14 cellular contexts compared by ENCODE assay signal in the genomic region with DNA sequence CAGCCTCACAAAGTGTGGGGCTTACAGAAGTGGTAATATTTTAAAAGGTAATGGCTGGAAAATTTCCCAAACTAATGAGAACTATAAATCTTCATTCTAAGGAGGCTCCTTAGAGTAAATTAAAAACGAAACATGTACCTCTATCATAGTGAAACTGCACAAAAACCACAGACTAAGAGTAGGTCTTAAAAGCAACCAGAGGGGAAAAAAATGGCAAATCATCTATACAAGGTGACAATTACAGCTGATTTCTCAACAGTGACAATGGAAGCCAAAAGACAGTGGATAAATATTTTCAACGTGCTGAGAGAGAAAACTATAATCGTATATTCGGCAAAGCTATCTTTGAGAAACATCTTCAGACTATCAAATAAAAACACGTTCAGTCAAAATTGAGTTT. TPM values are rescaled to one million over a fixed set of nuclear protein-coding genes. Genes with fewer than 3 reads are reported as not detected.
DNase-seq lines count a peak whose midpoint lies in the region; ATAC-seq lines count a peak whose summit lies in the region.
"Had no signal": no experiment of that assay in that cellular context is flagged by ENCODE, and none has a peak within 500 bp of the region (broad histone marks: within the 10 kb centered on the region; RNA-seq: fewer than 3 reads in every experiment).

No MANE protein-coding gene starts in this region.

- H3K4me1 Mint-ChIP-seq in activated CD4-positive, alpha-beta T cell treated with anti-CD3 and anti-CD28 coated beads, Interleukin-2, amount 10 ng/mL, durations not matched to agents 24 days and 14 days: peaks cover 28% of the 10 kb centered on the region
- H3K4me1 Mint-ChIP-seq in stimulated activated memory B cell treated with anti-CD40 and anti-IgM and Interleukin-4, amounts not matched to agents 10 μg/mL and 1 μg/mL and 100 μg/mL, for 72 hours: peaks cover 48% of the 10 kb centered on the region

- H3K9me3 Mint-ChIP-seq in activated CD4-positive, alpha-beta T cell treated with anti-CD3 and anti-CD28 coated beads, Interleukin-2, amount 10 ng/mL, durations not matched to agents 24 days and 14 days: peaks cover 17% of the 10 kb centered on the region
- H3K9me3 Mint-ChIP-seq in stimulated activated memory B cell treated with anti-CD40 and anti-IgM and Interleukin-4, amounts not matched to agents 10 μg/mL and 1 μg/mL and 100 μg/mL, for 72 hours: no peaks in the 10 kb centered on the region

- H3K27me3 Mint-ChIP-seq in activated CD4-positive, alpha-beta T cell treated with anti-CD3 and anti-CD28 coated beads, Interleukin-2, amount 10 ng/mL, durations not matched to agents 24 days and 14 days: peaks cover 3% of the 10 kb centered on the region
- no peaks in the 10 kb centered on the region for H3K27me3 Mint-ChIP-seq in stimulated activated memory B cell treated with anti-CD40 and anti-IgM and Interleukin-4, amounts not matched to agents 10 μg/mL and 1 μg/mL and 100 μg/mL, for 72 hours
- H3K27me3 Mint-ChIP-seq: activated CD4-positive, alpha-beta memory T cell treated with anti-CD3 and anti-CD28 coated beads for 36 hours had no signal

- H3K36me3 Mint-ChIP-seq in activated CD4-positive, alpha-beta T cell treated with anti-CD3 and anti-CD28 coated beads, Interleukin-2, amount 10 ng/mL, durations not matched to agents 24 days and 14 days (ENCODE audit: low read depth): peaks cover 45% of the 10 kb centered on the region
- peaks cover 6% of the 10 kb centered on the region for H3K36me3 Mint-ChIP-seq in stimulated activated memory B cell treated with anti-CD40 and anti-IgM and Interleukin-4, amounts not matched to agents 10 μg/mL and 1 μg/mL and 100 μg/mL, for 72 hours

- DNase-seq in activated CD4-positive, alpha-beta T cell treated with anti-CD3 and anti-CD28 coated beads, Interleukin-2, amount 10 ng/mL, durations not matched to agents 24 days and 14 days: no peak
- DNase-seq in activated CD4-positive, alpha-beta T cell treated with anti-CD3 and anti-CD28 coated beads, Interleukin-2, amount 50 U/mL, for 48 hours: no peak
- no peak for DNase-seq in D341Med (ENCODE audit: low spot score)
- no peak for DNase-seq in KBM-7
- DNase-seq: activated CD4-positive, alpha-beta memory T cell treated with anti-CD3 and anti-CD28 coated beads for 36 hours; COR-L47; effector CD8-positive, alpha-beta T cell; HCEC 1CT; left lung; NCI-H1436 had no signal

- ATAC-seq in GM21576 (IDR thresholded peaks at IDR 0.05; ENCODE audit: unreplicated experiment) (peak; percentile 85), HG03442 (IDR thresholded peaks at IDR 0.05; ENCODE audit: unreplicated experiment) (peak; percentile 55), HG02981 (IDR thresholded peaks at IDR 0.05; ENCODE audit: unreplicated experiment) (no peak)
- ATAC-seq in stimulated activated memory B cell treated with anti-CD40 and anti-IgM and Interleukin-4, amounts not matched to agents 10 μg/mL and 1 μg/mL and 100 μg/mL, for 72 hours: peak; percentile 68
- ATAC-seq: left lung had no signal

- H3K4me3 Mint-ChIP-seq in activated CD4-positive, alpha-beta T cell treated with anti-CD3 and anti-CD28 coated beads, Interleukin-2, amount 10 ng/mL, durations not matched to agents 24 days and 14 days: no peak overlapping the region
- H3K4me3 Mint-ChIP-seq in stimulated activated memory B cell treated with anti-CD40 and anti-IgM and Interleukin-4, amounts not matched to agents 10 μg/mL and 1 μg/mL and 100 μg/mL, for 72 hours: no peak overlapping the region
- H3K4me3 Mint-ChIP-seq: activated CD4-positive, alpha-beta memory T cell treated with anti-CD3 and anti-CD28 coated beads for 36 hours had no signal

- in situ Hi-C loops in KBM-7 (cut with MboI; ENCODE audit: low pct_unique_long_range_greater_than_20kb, low sequenced_read_pairs): no loop called here

- peak overlapping the region; percentile 5 for H3K27ac Mint-ChIP-seq in activated CD4-positive, alpha-beta T cell treated with anti-CD3 and anti-CD28 coated beads, Interleukin-2, amount 10 ng/mL, durations not matched to agents 24 days and 14 days
- H3K27ac Mint-ChIP-seq in stimulated activated memory B cell treated with anti-CD40 and anti-IgM and Interleukin-4, amounts not matched to agents 10 μg/mL and 1 μg/mL and 100 μg/mL, for 72 hours: no peak overlapping the region
- H3K27ac Mint-ChIP-seq: activated CD4-positive, alpha-beta memory T cell treated with anti-CD3 and anti-CD28 coated beads for 36 hours had no signal

- intact Hi-C loops in activated CD4-positive, alpha-beta T cell treated with anti-CD3 and anti-CD28 coated beads, Interleukin-2, amount 10 ng/mL, durations not matched to agents 24 days and 14 days (cut with micrococcal nuclease): loop anchor here (1.0 to 5.0 kb wide), 2 partner anchors 17 to 107 kb away; no protein-coding TSS in a partner anchor

RNA-seq across cellular contexts. Expression of a gene that starts 20.6 kb away (rescaled TPM):
- total RNA-seq in activated CD4-positive, alpha-beta T cell treated with anti-CD3 and anti-CD28 coated beads, Interleukin-2, amount 10 ng/mL, durations not matched to agents 24 days and 14 days: 35.3 and 40.8 TPM in 2 replicates
